9 cellular contexts compared by ENCODE assay signal in genomic region chr4:67714248-67714583, GRCh38. TPM values are rescaled to one million over a fixed set of nuclear protein-coding genes. Genes with fewer than 3 reads are reported as not detected.
A peak's percentile ranks its signal among the peaks of the same experiment; 100 is the strongest.
DNase-seq lines count a peak whose midpoint lies in the region; ATAC-seq and TF ChIP-seq lines count a peak whose summit lies in the region.
"Had no signal": no experiment of that assay in that cellular context is flagged by ENCODE, and none has a peak within 500 bp of the region (broad histone marks: within the 10 kb centered on the region; RNA-seq: fewer than 3 reads in every experiment).

No MANE protein-coding gene starts in this region.

- H3K4me3 Mint-ChIP-seq in osteocyte (ENCODE audit: unreplicated experiment), result no peak overlapping the region
- H3K4me3 Mint-ChIP-seq: neural crest cell had no signal

- peaks cover 12% of the 10 kb centered on the region for H3K4me1 Mint-ChIP-seq in osteocyte (ENCODE audit: unreplicated experiment)

- no peaks in the 10 kb centered on the region for H3K27me3 ChIP-seq in RWPE2 (ENCODE audit: insufficient read depth, poor library complexity, severe bottlenecking)
- no peaks in the 10 kb centered on the region for H3K27me3 ChIP-seq in right atrium auricular region

- H3K4me1 ChIP-seq in RWPE2 (ENCODE audit: insufficient read depth, poor library complexity, severe bottlenecking) (peaks cover 20% of the 10 kb centered on the region), right atrium auricular region (peaks cover 0 to 13% of the 10 kb centered on the region in 2 donors)

- peak overlapping the region; percentile 48 for H3K27ac ChIP-seq in RWPE2 (ENCODE audit: poor library complexity, severe bottlenecking)
- H3K27ac ChIP-seq in right atrium auricular region, result no peak overlapping the region

- H3K27ac Mint-ChIP-seq in osteocyte (ENCODE audit: unreplicated experiment), result peak overlapping the region; percentile 28

- ATAC-seq in GM18858 (IDR thresholded peaks at IDR 0.05; ENCODE audit: unreplicated experiment), result peak; percentile 80
- ATAC-seq in GM21825 (IDR thresholded peaks at IDR 0.05; ENCODE audit: unreplicated experiment), result peak; percentile 89
- ATAC-seq in RWPE2 (ENCODE audit: low read depth), result peak; percentile 11; the same call in 1 of the 3 replicates

- H3K9me3 Mint-ChIP-seq in osteocyte (ENCODE audit: unreplicated experiment), result no peaks in the 10 kb centered on the region
- H3K9me3 Mint-ChIP-seq: neural crest cell had no signal

- no peaks in the 10 kb centered on the region for H3K27me3 Mint-ChIP-seq in osteocyte (ENCODE audit: unreplicated experiment)

- H3K36me3 ChIP-seq in RWPE2 (ENCODE audit: low read depth) (0 out of 2 replicates have a peak, but pooled peaks cover 3% of the 10 kb centered on the region), right atrium auricular region (no peaks in the 10 kb centered on the region)

- H3K4me3 ChIP-seq in RWPE2 (ENCODE audit: severe bottlenecking), result no peak overlapping the region
- no peak overlapping the region for H3K4me3 ChIP-seq in right atrium auricular region

- DNase-seq in RWPE2 (ENCODE audit: low spot score) (no peak), osteocyte (ENCODE audit: extremely low spot score, unreplicated experiment) (no peak), right atrium auricular region (ENCODE audit: low spot score) (no peak), amniotic stem cell (lab: John Stamatoyannopoulos, UW) (no peak), C1 segment of cervical spinal cord (lab: John Stamatoyannopoulos, UW) (no peak), activated gamma-delta T cell treated with Interleukin-2 at 50 U/mL for 16 hours (no peak)

- H3K9me3 ChIP-seq in RWPE2 (ENCODE audit: severe bottlenecking) (no peaks in the 10 kb centered on the region), right atrium auricular region (no peaks in the 10 kb centered on the region)

- peaks cover 3% of the 10 kb centered on the region for H3K36me3 Mint-ChIP-seq in osteocyte (ENCODE audit: unreplicated experiment)

- TF ChIP-seq CTCF in RWPE2 (IDR thresholded peaks at IDR 0.05; ENCODE audit: poor library complexity, severe bottlenecking) (no peak), osteocyte (IDR thresholded peaks at IDR 0.05) (no peak), right atrium auricular region (IDR thresholded peaks at IDR 0.05) (no peak)

RNA-seq across cellular contexts. Expression of gene UBA6, which starts 13.3 kb away (rescaled TPM):
- total RNA-seq in osteocyte (59.6 and 66.1 TPM in 2 replicates), right atrium auricular region (10 to 100 TPM; 22.4 to 28.6 TPM)

RNA-seq across cellular contexts. Expression of gene GNRHR, which starts 40.0 kb away (rescaled TPM):
- total RNA-seq in osteocyte (not detected in 2 replicates), right atrium auricular region (not detected)
- total RNA-seq: neural crest cell had no signal

Comparison
In these comparisons a context has a peak if more than half of its experiments do, and no peak if none do; other contexts are left out.
1. ATAC-seq: peak in every context shown above with its lines; median percentile 89 in GM21825; 80 in GM18858; 11 in RWPE2.